9 cellular contexts compared by ENCODE assay signal in genomic region chr14:100140452-100141132, GRCh38. TPM values are rescaled to one million over a fixed set of nuclear protein-coding genes. Genes with fewer than 3 reads are reported as not detected.
A peak's percentile ranks its signal among the peaks of the same experiment; 100 is the strongest.
DNase-seq lines count a peak whose midpoint lies in the region; ATAC-seq and TF ChIP-seq lines count a peak whose summit lies in the region.
"Had no signal": no experiment of that assay in that cellular context is flagged by ENCODE, and none has a peak within 500 bp of the region (broad histone marks: within the 10 kb centered on the region; RNA-seq: fewer than 3 reads in every experiment).

No MANE protein-coding gene starts in this region.

- no peaks in the 10 kb centered on the region for H3K79me2 ChIP-seq in HCT116 (ENCODE audit: insufficient read depth, low read length)
- no peaks in the 10 kb centered on the region for H3K79me2 ChIP-seq in OCI-LY3 (ENCODE audit: low read length)

- peaks cover 0 to 22% (median 7%) of the 10 kb centered on the region in 4 donors for H3K4me1 Mint-ChIP-seq in CD4-positive, alpha-beta memory T cell

- no peak overlapping the region for H2AFZ ChIP-seq in HCT116 (ENCODE audit: low read depth, low read length, poor library complexity, severe bottlenecking)
- no peak overlapping the region for H2AFZ ChIP-seq in OCI-LY3 (ENCODE audit: low read depth, low read length)

- ATAC-seq in HCT116 = peak; percentile 89
- ATAC-seq in GM21723 (IDR thresholded peaks at IDR 0.05; ENCODE audit: unreplicated experiment) = no peak
- ATAC-seq in HG03378 (IDR thresholded peaks at IDR 0.05; ENCODE audit: unreplicated experiment) = no peak
- no peak for ATAC-seq in HG03097 (IDR thresholded peaks at IDR 0.05; ENCODE audit: low FRiP score, unreplicated experiment)

- no peaks in the 10 kb centered on the region for H3K27me3 Mint-ChIP-seq in CD4-positive, alpha-beta memory T cell

- H3K36me3 ChIP-seq in HCT116 (ENCODE audit: control insufficient read depth in 1 of 2, insufficient read depth in 2 of 2, low read length in 2 of 2) (no peaks in the 10 kb centered on the region), OCI-LY3 (replicated peaks; ENCODE audit: low read depth, low read length) (no peaks in the 10 kb centered on the region), duodenal mucosa (ENCODE audit: control insufficient read depth in 1 of 2, insufficient read depth in 2 of 2, low read length in 2 of 2) (peaks cover 14 to 49% of the 10 kb centered on the region in 2 donors), mucosa of stomach (ENCODE audit: control insufficient read depth, insufficient read depth, low read length) (no peaks in the 10 kb centered on the region)
- H3K36me3 ChIP-seq in CD4-positive, alpha-beta memory T cell (ENCODE audit: insufficient read depth, low read length) = peaks cover 83% of the 10 kb centered on the region

- RAD21 ChIA-PET in HCT116 (lab: Charles Lee; ENCODE audit: low non-redundant PET in 1 of 2, low total read pairs in 2 of 2, uncharacterized antibody in 2 of 2, unreplicated experiment in 2 of 2) = no interaction called here

- peaks cover 53 to 69% of the 10 kb centered on the region in 2 donors for H3K36me3 Mint-ChIP-seq in CD4-positive, alpha-beta memory T cell

- CTCF ChIA-PET in HCT116 (lab: Charles Lee) = interaction anchor here (1.1 kb wide), 2 partner anchors 14 to 52 kb away, joined by 3 to 4 read pairs; no protein-coding TSS in a partner anchor
- CTCF ChIA-PET in CD4-positive, alpha-beta memory T cell (lab: Charles Lee; ENCODE audit: partially characterized antibody) = interaction anchor here (2.2 kb wide), 1 partner anchor 52 kb away, joined by 7 read pairs; no protein-coding TSS in a partner anchor

- peak overlapping the region in 1 of 7 donors; percentile 77 for H3K27ac Mint-ChIP-seq in CD4-positive, alpha-beta memory T cell
- H3K27ac Mint-ChIP-seq: activated T-helper 1 cell treated with anti-CD3 and anti-CD28 coated beads, Interleukin-12 subunit alpha, Interleukin-12 subunit beta, Interleukin-2, Interleukin-4 antibody, amounts not matched to agents 30 ng/mL and 10 ng/mL and 1 ng/mL, durations not matched to agents 14 hours and 24 hours and 36 hours had no signal

- H3K4me3 ChIP-seq in HCT116 (replicated peaks in 1 of 2; ENCODE audit: low read depth in 1 of 2, low read length in 2 of 2) (no peak overlapping the region), OCI-LY3 (ENCODE audit: low read length) (no peak overlapping the region), duodenal mucosa (ENCODE audit: low read depth in 1 of 2, low read length in 2 of 2) (peak overlapping the region in 1 of 2 donors; percentile 7), mucosa of stomach (ENCODE audit: low read length) (no peak overlapping the region)
- no peak overlapping the region for H3K4me3 ChIP-seq in CD4-positive, alpha-beta memory T cell (ENCODE audit: low read length in 2 of 2)

- no peaks in the 10 kb centered on the region for H3K9me2 ChIP-seq in HCT116 (ENCODE audit: insufficient read depth)

- H3K27ac ChIP-seq in HCT116 (ENCODE audit: low read depth, low read length) (no peak overlapping the region), OCI-LY3 (ENCODE audit: low read length) (no peak overlapping the region), duodenal mucosa (ENCODE audit: low read depth, low read length) (no peak overlapping the region)
- H3K27ac ChIP-seq in CD4-positive, alpha-beta memory T cell (ENCODE audit: low read depth, low read length) = no peak overlapping the region

- POLR2A ChIA-PET in HCT116 (lab: Charles Lee) = no interaction called here
- POLR2A ChIA-PET in CD4-positive, alpha-beta memory T cell (lab: Charles Lee; ENCODE audit: partially characterized antibody) = interaction anchor here (1.2 to 4.8 kb wide), 2 partner anchors 10 to 75 kb away, joined by 5 to 23 read pairs; partner anchors contain the start of gene EVL

- peaks cover 7 to 11% of the 10 kb centered on the region in 2 experiments; a peak in 3 of 4 replicates for H3K4me1 ChIP-seq in HCT116 (ENCODE audit: control insufficient read depth in 1 of 2, insufficient read depth in 2 of 2, low read length in 2 of 2)
- H3K4me1 ChIP-seq in OCI-LY3 (ENCODE audit: low read length) = peaks cover 26% of the 10 kb centered on the region
- peaks cover 54% of the 10 kb centered on the region in 2 donors for H3K4me1 ChIP-seq in duodenal mucosa (ENCODE audit: control insufficient read depth in 1 of 2, insufficient read depth in 2 of 2, low read length in 2 of 2)
- peaks cover 73% of the 10 kb centered on the region for H3K4me1 ChIP-seq in mucosa of stomach (ENCODE audit: control insufficient read depth, insufficient read depth, low read length)
- H3K4me1 ChIP-seq in CD4-positive, alpha-beta memory T cell (ENCODE audit: insufficient read depth, low read length) = peaks cover 3% of the 10 kb centered on the region

- BruUV-seq in HCT116 (replicated peaks; lab: Mats Ljungman, UMichigan) = no TSS peak

- no peak overlapping the region for H3K4me3 Mint-ChIP-seq in CD4-positive, alpha-beta memory T cell
- H3K4me3 Mint-ChIP-seq: activated T-helper 1 cell treated with anti-CD3 and anti-CD28 coated beads, Interleukin-12 subunit alpha, Interleukin-12 subunit beta, Interleukin-2, Interleukin-4 antibody, amounts not matched to agents 30 ng/mL and 10 ng/mL and 1 ng/mL, durations not matched to agents 14 hours and 24 hours and 36 hours had no signal

- TF ChIP-seq POLR2A in HCT116 (IDR thresholded peaks at IDR 0.05; ENCODE audit: borderline replicate concordance, extremely low read depth, insufficient read depth, insufficient read length) = no peak

- H3K9me3 ChIP-seq in HCT116 (ENCODE audit: control insufficient read depth in 1 of 2, insufficient read depth in 1 of 2, low read depth in 1 of 2, low read length in 2 of 2) (no peaks in the 10 kb centered on the region), OCI-LY3 (ENCODE audit: insufficient read depth, low read length) (no peaks in the 10 kb centered on the region), duodenal mucosa (ENCODE audit: control insufficient read depth in 1 of 2, low read length in 2 of 2) (no peaks in the 10 kb centered on the region), mucosa of stomach (ENCODE audit: control insufficient read depth, low read length) (no peaks in the 10 kb centered on the region)
- no peaks in the 10 kb centered on the region for H3K9me3 ChIP-seq in CD4-positive, alpha-beta memory T cell (ENCODE audit: control insufficient read depth in 1 of 2, low read length in 2 of 2)

- peak overlapping the region; percentile 24 for H3K4me2 ChIP-seq in HCT116 (ENCODE audit: low read length)
- H3K4me2 ChIP-seq in OCI-LY3 (ENCODE audit: low read length) = peak overlapping the region; percentile 25; the same call in 1 of the 2 replicates

- no peaks in the 10 kb centered on the region for H3K27me3 ChIP-seq in HCT116 (ENCODE audit: insufficient read depth, low read length)
- no peaks in the 10 kb centered on the region for H3K27me3 ChIP-seq in OCI-LY3 (ENCODE audit: low read depth, low read length)
- H3K27me3 ChIP-seq in duodenal mucosa (ENCODE audit: control insufficient read depth in 1 of 2, insufficient read depth in 2 of 2, low read length in 2 of 2) = no peaks in the 10 kb centered on the region
- no peaks in the 10 kb centered on the region for H3K27me3 ChIP-seq in mucosa of stomach (ENCODE audit: control insufficient read depth, insufficient read depth, low read length)
- no peaks in the 10 kb centered on the region for H3K27me3 ChIP-seq in CD4-positive, alpha-beta memory T cell (ENCODE audit: insufficient read depth, low read length)

- no peak; the same call in 1 of the 2 replicates for TF ChIP-seq RAD21 in HCT116 (IDR thresholded peaks at IDR 0.05; ENCODE audit: low read depth)

- DNase-seq in HCT116 (ENCODE audit: low read depth, low spot score) = no peak
- DNase-seq in CD4-positive, alpha-beta memory T cell = no peak

- H3K9me3 Mint-ChIP-seq in CD4-positive, alpha-beta memory T cell = peaks cover 0 to 2% (median 0%) of the 10 kb centered on the region in 8 donors
- H3K9me3 Mint-ChIP-seq: activated T-helper 1 cell treated with anti-CD3 and anti-CD28 coated beads, Interleukin-12 subunit alpha, Interleukin-12 subunit beta, Interleukin-2, Interleukin-4 antibody, amounts not matched to agents 30 ng/mL and 10 ng/mL and 1 ng/mL, durations not matched to agents 14 hours and 24 hours and 36 hours had no signal

- H3K9ac ChIP-seq in HCT116 (ENCODE audit: low read length) (no peak overlapping the region), OCI-LY3 (ENCODE audit: low read length) (no peak overlapping the region), duodenal mucosa (ENCODE audit: low read depth in 1 of 2, low read length in 2 of 2) (peak overlapping the region; percentile 16 to 48), mucosa of stomach (ENCODE audit: low read length) (peak overlapping the region; percentile 51)

- TF ChIP-seq CTCF in HCT116 (IDR thresholded peaks at IDR 0.05 in 2 of 3, conservative IDR thresholded peaks at IDR 0.05 in 1 of 3; ENCODE audit: borderline replicate concordance in 1 of 3, insufficient read depth in 1 of 3, low read depth in 2 of 3, low read length in 2 of 3) = peak; percentile 14 to 58 (median 43); a peak in 5 of 6 replicates
- peak; percentile 46 for TF ChIP-seq CTCF in OCI-LY3 (IDR thresholded peaks at IDR 0.05; ENCODE audit: low read depth, low read length)

- intact Hi-C loops in HCT116 (cut with micrococcal nuclease) = no loop called here
- intact Hi-C loops in CD4-positive, alpha-beta memory T cell (cut with micrococcal nuclease) = loop anchor here (10.0 kb wide), 1 partner anchor 104 kb away; no protein-coding TSS in a partner anchor

- H4K20me1 ChIP-seq in HCT116 (ENCODE audit: insufficient read depth) (no peaks in the 10 kb centered on the region), OCI-LY3 (ENCODE audit: insufficient read depth, low read length) (no peaks in the 10 kb centered on the region)

TF ChIP-seq in HCT116, 20 proteins besides CTCF, POLR2A, EP300 and RAD21:
- no peak for TF ChIP-seq ELF1 (IDR thresholded peaks at IDR 0.05; ENCODE audit: borderline replicate concordance, low read depth)

RNA-seq across cellular contexts. Expression of gene DEGS2, which starts 18.9 kb away (rescaled TPM):
- 1.8 TPM for total RNA-seq in HCT116 (2021; ENCODE audit: unreplicated experiment)
- 2.3 and 4.6 TPM in 2 replicates for polyA plus RNA-seq in HCT116 (2012)
- total RNA-seq in CD4-positive, alpha-beta memory T cell = under 1 TPM in 1 of 2 experiments, not detected in 1; 0.14 TPM
- under 1 TPM in 1 of 2 donors, not detected in 1; 0.81 TPM for polyA plus RNA-seq in CD4-positive, alpha-beta memory T cell

Comparison
In these comparisons a context has a peak if more than half of its experiments do, and no peak if none do; other contexts are left out.
1. H3K9ac ChIP-seq: peak in duodenal mucosa (2 of 2) and mucosa of stomach (single experiment); none in HCT116 (single experiment) and OCI-LY3 (single experiment).